Comparison of ENCODE assay signal across 21 cellular contexts in genomic region chr5:1187234-1187949, GRCh38. TPM values are rescaled to one million over a fixed set of nuclear protein-coding genes. Genes with fewer than 3 reads are reported as not detected.
"Had no signal": no experiment of that assay in that cellular context is flagged by ENCODE, and none has a peak within 500 bp of the region (broad histone marks: within the 10 kb centered on the region; RNA-seq: fewer than 3 reads in every experiment).

No MANE protein-coding gene starts in this region.

- H3K36me3 ChIP-seq: breast epithelium, heart left ventricle, prostate gland, sigmoid colon, spleen, upper lobe of right lung had no signal

- H3K4me1 ChIP-seq: breast epithelium, prostate gland, sigmoid colon had no signal

- H3K27ac Mint-ChIP-seq: activated CD4-positive, alpha-beta T cell treated with anti-CD3 and anti-CD28 coated beads, Interleukin-2, amount 10 ng/mL, durations not matched to agents 7 days and 5 days; activated naive CD8-positive, alpha-beta T cell treated with anti-CD3 and anti-CD28 coated beads, Interleukin-2, amount 10 ng/mL, durations not matched to agents 7 days and 5 days; activated T-cell treated with anti-CD3 and anti-CD28 coated beads, Interleukin-2, amount 50 U/mL, for 72 hours; immature natural killer cell; naive thymus-derived CD8-positive, alpha-beta T cell; stimulated activated naive CD8-positive, alpha-beta T cell treated with anti-CD3 and anti-CD28 coated beads, Interleukin-15, amount 100 ng/mL, for 72 hours; T-helper 2 cell treated with Interferon-gamma antibody and Interleukin-4, amounts not matched to agents 5 μg/mL and 100 μg/mL, for 36 hours had no signal

- H3K4me1 Mint-ChIP-seq: activated CD4-positive, alpha-beta T cell treated with anti-CD3 and anti-CD28 coated beads, Interleukin-2, amount 10 ng/mL, durations not matched to agents 7 days and 5 days; immature natural killer cell; stimulated activated naive CD8-positive, alpha-beta T cell treated with anti-CD3 and anti-CD28 coated beads, Interleukin-15, amount 100 ng/mL, for 72 hours had no signal

- H3K36me3 Mint-ChIP-seq: activated naive CD8-positive, alpha-beta T cell treated with anti-CD3 and anti-CD28 coated beads, Interleukin-2, amount 10 ng/mL, durations not matched to agents 7 days and 5 days; immature natural killer cell; naive thymus-derived CD8-positive, alpha-beta T cell had no signal

- H3K27ac ChIP-seq: breast epithelium, heart left ventricle, prostate gland, sigmoid colon, spleen, upper lobe of right lung had no signal

- ATAC-seq: activated T-cell treated with anti-CD3 and anti-CD28 coated beads, Interleukin-2, amount 50 U/mL, for 72 hours; heart left ventricle; naive thymus-derived CD8-positive, alpha-beta T cell; stimulated activated naive CD8-positive, alpha-beta T cell treated with anti-CD3 and anti-CD28 coated beads, Interleukin-15, amount 100 ng/mL, for 72 hours; upper lobe of right lung had no signal

- H3K4me3 ChIP-seq: breast epithelium, heart left ventricle, prostate gland, sigmoid colon, spleen, upper lobe of right lung had no signal

- H3K9me3 ChIP-seq: breast epithelium, heart left ventricle, prostate gland, sigmoid colon, spleen, upper lobe of right lung had no signal

- DNase-seq: activated CD4-positive, alpha-beta T cell treated with anti-CD3 and anti-CD28 coated beads, Interleukin-2, amount 10 ng/mL, durations not matched to agents 7 days and 5 days; activated CD8-positive, alpha-beta memory T cell treated with anti-CD3 and anti-CD28 coated beads, Interleukin-2, amount 50 U/mL, for 48 hours; activated gamma-delta T cell; activated naive CD8-positive, alpha-beta T cell treated with anti-CD3 and anti-CD28 coated beads, Interleukin-2, amount 10 ng/mL, durations not matched to agents 7 days and 5 days; activated T-cell treated with anti-CD3 and anti-CD28 coated beads, Interleukin-2, amount 50 U/mL, for 72 hours; immature natural killer cell; nucleus accumbens; sigmoid colon; spleen; stimulated activated naive CD8-positive, alpha-beta T cell treated with anti-CD3 and anti-CD28 coated beads, Interleukin-15, amount 100 ng/mL, for 72 hours; upper lobe of right lung had no signal

- H3K4me3 Mint-ChIP-seq: activated CD4-positive, alpha-beta T cell treated with anti-CD3 and anti-CD28 coated beads, Interleukin-2, amount 10 ng/mL, durations not matched to agents 7 days and 5 days; activated naive CD8-positive, alpha-beta T cell treated with anti-CD3 and anti-CD28 coated beads, Interleukin-2, amount 10 ng/mL, durations not matched to agents 7 days and 5 days; activated T-cell treated with anti-CD3 and anti-CD28 coated beads, Interleukin-2, amount 50 U/mL, for 72 hours; immature natural killer cell; naive thymus-derived CD8-positive, alpha-beta T cell; stimulated activated naive CD8-positive, alpha-beta T cell treated with anti-CD3 and anti-CD28 coated beads, Interleukin-15, amount 100 ng/mL, for 72 hours; T-helper 2 cell treated with Interferon-gamma antibody and Interleukin-4, amounts not matched to agents 5 μg/mL and 100 μg/mL, for 36 hours had no signal

- H3K9me3 Mint-ChIP-seq: activated CD4-positive, alpha-beta T cell treated with anti-CD3 and anti-CD28 coated beads, Interleukin-2, amount 10 ng/mL, durations not matched to agents 7 days and 5 days; activated naive CD8-positive, alpha-beta T cell treated with anti-CD3 and anti-CD28 coated beads, Interleukin-2, amount 10 ng/mL, durations not matched to agents 7 days and 5 days; activated T-cell treated with anti-CD3 and anti-CD28 coated beads, Interleukin-2, amount 50 U/mL, for 72 hours; immature natural killer cell; naive thymus-derived CD8-positive, alpha-beta T cell; stimulated activated naive CD8-positive, alpha-beta T cell treated with anti-CD3 and anti-CD28 coated beads, Interleukin-15, amount 100 ng/mL, for 72 hours; T-helper 2 cell treated with Interferon-gamma antibody and Interleukin-4, amounts not matched to agents 5 μg/mL and 100 μg/mL, for 36 hours had no signal

RNA-seq across cellular contexts. Expression of gene SLC6A19, which starts 14.0 kb away (rescaled TPM):
- total RNA-seq: activated CD4-positive, alpha-beta T cell treated with anti-CD3 and anti-CD28 coated beads, Interleukin-2, amount 10 ng/mL, durations not matched to agents 7 days and 5 days; activated naive CD8-positive, alpha-beta T cell treated with anti-CD3 and anti-CD28 coated beads, Interleukin-2, amount 10 ng/mL, durations not matched to agents 7 days and 5 days; activated T-cell treated with anti-CD3 and anti-CD28 coated beads, Interleukin-2, amount 50 U/mL, for 72 hours; breast epithelium; dermis microvascular lymphatic vessel endothelial cell; epithelial cell of proximal tubule; frontal cortex; heart left ventricle; naive thymus-derived CD8-positive, alpha-beta T cell; sigmoid colon; upper lobe of right lung had no signal

RNA-seq across cellular contexts. Expression of gene SLC6A18, which starts 37.8 kb away (rescaled TPM):
- total RNA-seq: activated CD4-positive, alpha-beta T cell treated with anti-CD3 and anti-CD28 coated beads, Interleukin-2, amount 10 ng/mL, durations not matched to agents 7 days and 5 days; activated naive CD8-positive, alpha-beta T cell treated with anti-CD3 and anti-CD28 coated beads, Interleukin-2, amount 10 ng/mL, durations not matched to agents 7 days and 5 days; activated T-cell treated with anti-CD3 and anti-CD28 coated beads, Interleukin-2, amount 50 U/mL, for 72 hours; breast epithelium; dermis microvascular lymphatic vessel endothelial cell; epithelial cell of proximal tubule; frontal cortex; heart left ventricle; mucosa of gallbladder; naive thymus-derived CD8-positive, alpha-beta T cell; prostate gland; sigmoid colon; spleen; temporal lobe; upper lobe of right lung had no signal
